ENCODE assay signal across 14 cellular contexts in the genomic region with DNA sequence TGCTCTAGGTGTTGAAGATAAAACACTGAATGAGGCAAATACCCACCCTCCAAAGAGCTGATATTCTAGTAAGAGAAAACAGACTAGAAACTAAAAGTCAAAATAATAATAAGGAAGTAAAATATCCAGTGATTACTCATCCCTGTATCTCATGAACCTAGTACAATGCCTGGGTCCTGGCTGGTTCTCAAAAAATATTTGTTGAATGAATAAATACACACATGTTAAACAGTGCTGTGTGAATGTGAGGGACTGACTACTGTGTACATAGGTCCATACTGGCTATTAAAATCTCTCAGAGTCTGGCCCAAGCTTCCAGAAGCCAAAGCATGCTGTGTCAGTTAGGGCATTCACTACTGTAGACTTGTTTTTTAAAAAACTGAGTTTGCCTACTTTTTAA.
DNase-seq lines count a peak whose midpoint lies in the region; ATAC-seq and TF ChIP-seq lines count a peak whose summit lies in the region.
"Had no signal": no experiment of that assay in that cellular context is flagged by ENCODE, and none has a peak within 500 bp of the region (broad histone marks: within the 10 kb centered on the region; RNA-seq: fewer than 3 reads in every experiment).

No MANE protein-coding gene starts in this region.

- no peaks in the 10 kb centered on the region for H3K79me2 ChIP-seq in mammary epithelial cell (ENCODE audit: insufficient read depth, low read length)

- no peaks in the 10 kb centered on the region for H3K36me3 ChIP-seq in mammary epithelial cell (ENCODE audit: insufficient read depth, low read length)
- no peaks in the 10 kb centered on the region for H3K36me3 ChIP-seq in mucosa of descending colon (ENCODE audit: low read depth)
- H3K36me3 ChIP-seq in aorta (ENCODE audit: control insufficient read depth in 1 of 2, insufficient read depth in 2 of 2, low read length in 1 of 2) = no peaks in the 10 kb centered on the region

- H2AFZ ChIP-seq in mammary epithelial cell (ENCODE audit: low read depth, low read length) = no peak overlapping the region

- H3K4me3 Mint-ChIP-seq in T-helper 2 cell treated with Interferon-gamma antibody and Interleukin-4, amounts not matched to agents 5 μg/mL and 100 μg/mL, for 36 hours = no peak overlapping the region

- dilution Hi-C loops in mammary epithelial cell (cut with HindIII; ENCODE audit: low sequenced_read_pairs) = no loop called here

- H3K27me3 Mint-ChIP-seq in T-helper 2 cell treated with Interferon-gamma antibody and Interleukin-4, amounts not matched to agents 5 μg/mL and 100 μg/mL, for 36 hours (ENCODE audit: low read depth) = no peaks in the 10 kb centered on the region

- peaks cover 8% of the 10 kb centered on the region for H3K36me3 Mint-ChIP-seq in T-helper 2 cell treated with Interferon-gamma antibody and Interleukin-4, amounts not matched to agents 5 μg/mL and 100 μg/mL, for 36 hours (ENCODE audit: low read depth)

- H3K9ac ChIP-seq in mammary epithelial cell (ENCODE audit: insufficient read depth, low read length) = no peak overlapping the region

- no peaks in the 10 kb centered on the region for H4K20me1 ChIP-seq in mammary epithelial cell (ENCODE audit: insufficient read depth, low read length)

- H3K27me3 ChIP-seq in mammary epithelial cell (ENCODE audit: insufficient read depth, low read length) (no peaks in the 10 kb centered on the region), aorta (ENCODE audit: control insufficient read depth in 1 of 2, insufficient read depth in 2 of 2, low read length in 1 of 2) (no peaks in the 10 kb centered on the region)
- H3K27me3 ChIP-seq: right lobe of liver had no signal

- no peak overlapping the region for H3K27ac Mint-ChIP-seq in T-helper 2 cell treated with Interferon-gamma antibody and Interleukin-4, amounts not matched to agents 5 μg/mL and 100 μg/mL, for 36 hours

- H3K9me3 ChIP-seq in mammary epithelial cell (replicated peaks; ENCODE audit: insufficient read depth, low read length) (no peaks in the 10 kb centered on the region), mucosa of descending colon (no peaks in the 10 kb centered on the region), aorta (ENCODE audit: control insufficient read depth, low read length) (no peaks in the 10 kb centered on the region)
- H3K9me3 ChIP-seq: right lobe of liver had no signal

- ATAC-seq in left ventricle myocardium superior (peak; percentile 35), mucosa of descending colon (peak; percentile 32), aorta (ENCODE audit: low FRiP score) (no peak), HG03196 (IDR thresholded peaks at IDR 0.05; ENCODE audit: unreplicated experiment) (no peak), GM21737 (IDR thresholded peaks at IDR 0.05; ENCODE audit: unreplicated experiment) (no peak)

- no TSS peak for BruUV-seq in mammary epithelial cell (replicated peaks; lab: Mats Ljungman, UMichigan)

- in situ Hi-C loops in mammary epithelial cell (cut with MboI; ENCODE audit: low sequenced_read_pairs in 2 of 2) = no loop called here

- H3K9me3 Mint-ChIP-seq in T-helper 2 cell treated with Interferon-gamma antibody and Interleukin-4, amounts not matched to agents 5 μg/mL and 100 μg/mL, for 36 hours = no peaks in the 10 kb centered on the region

- peaks cover 37% of the 10 kb centered on the region for H3K4me1 Mint-ChIP-seq in T-helper 2 cell treated with Interferon-gamma antibody and Interleukin-4, amounts not matched to agents 5 μg/mL and 100 μg/mL, for 36 hours (ENCODE audit: low read depth)

- no peak overlapping the region for H3K27ac ChIP-seq in mammary epithelial cell (ENCODE audit: insufficient read depth, low read depth, low read length)
- H3K27ac ChIP-seq in aorta (ENCODE audit: low read depth in 1 of 2, low read length in 2 of 2) = peak overlapping the region; percentile 44 to 67
- H3K27ac ChIP-seq: right lobe of liver had no signal

- H3K4me2 ChIP-seq in mammary epithelial cell (ENCODE audit: insufficient read depth, low read depth, low read length) = peak overlapping the region; percentile 41

- H3K4me3 ChIP-seq in mammary epithelial cell (replicated peaks in 1 of 3; ENCODE audit: insufficient read depth in 1 of 3, low read depth in 2 of 3, low read length in 3 of 3) (no peak overlapping the region), mucosa of descending colon (no peak overlapping the region), aorta (ENCODE audit: low read length in 2 of 2) (no peak overlapping the region)
- H3K4me3 ChIP-seq: lung, right lobe of liver had no signal

- TF ChIP-seq CTCF in mammary epithelial cell (conservative IDR thresholded peaks at IDR 0.05 in 1 of 2, IDR thresholded peaks at IDR 0.05 in 1 of 2; ENCODE audit: extremely low read depth in 1 of 2, insufficient read depth in 1 of 2, low read depth in 1 of 2, low read length in 2 of 2) (no peak), mucosa of descending colon (IDR thresholded peaks at IDR 0.05) (no peak)

- intact Hi-C loops in left ventricle myocardium superior (cut with micrococcal nuclease) = no loop called here
- intact Hi-C loops in cardiac septum (cut with DNase I) = no loop called here
- intact Hi-C loops in mammary epithelial cell (cut with micrococcal nuclease) = no loop called here
- intact Hi-C loops in mucosa of descending colon (cut with DNase I, micrococcal nuclease) = no loop called here
- intact Hi-C loops in aorta (cut with DNase I) = no loop called here

- peaks cover 60% of the 10 kb centered on the region for H3K4me1 ChIP-seq in mammary epithelial cell (ENCODE audit: insufficient read depth, low read length)
- peaks cover 23% of the 10 kb centered on the region for H3K4me1 ChIP-seq in mucosa of descending colon (ENCODE audit: low read depth)
- peaks cover 9 to 16% of the 10 kb centered on the region in 2 donors for H3K4me1 ChIP-seq in aorta (ENCODE audit: control insufficient read depth in 1 of 2, insufficient read depth in 2 of 2, low read length in 2 of 2)

- CTCF ChIA-PET in mammary epithelial cell (lab: Charles Lee; ENCODE audit: low non-redundant PET) = no interaction called here

- no peak for DNase-seq in left ventricle myocardium superior
- DNase-seq in cardiac septum (ENCODE audit: low spot score) = no peak
- DNase-seq in mammary epithelial cell = peak; percentile 61
- DNase-seq in mucosa of descending colon = no peak
- no peak for DNase-seq in aorta
- DNase-seq in T-helper 2 cell treated with Interferon-gamma antibody and Interleukin-4, amounts not matched to agents 5 μg/mL and 100 μg/mL, for 36 hours (ENCODE audit: low spot score) = no peak
- DNase-seq: AML-193, GF-D8, glutamatergic neuron, H7, right lobe of liver had no signal

Comparison
In these comparisons a context has a peak if more than half of its experiments do, and no peak if none do; other contexts are left out.
1. ATAC-seq: peak in left ventricle myocardium superior (single experiment) and mucosa of descending colon (single experiment); none in aorta (single experiment), HG03196 (single experiment) and GM21737 (single experiment).